In the genomic region with DNA sequence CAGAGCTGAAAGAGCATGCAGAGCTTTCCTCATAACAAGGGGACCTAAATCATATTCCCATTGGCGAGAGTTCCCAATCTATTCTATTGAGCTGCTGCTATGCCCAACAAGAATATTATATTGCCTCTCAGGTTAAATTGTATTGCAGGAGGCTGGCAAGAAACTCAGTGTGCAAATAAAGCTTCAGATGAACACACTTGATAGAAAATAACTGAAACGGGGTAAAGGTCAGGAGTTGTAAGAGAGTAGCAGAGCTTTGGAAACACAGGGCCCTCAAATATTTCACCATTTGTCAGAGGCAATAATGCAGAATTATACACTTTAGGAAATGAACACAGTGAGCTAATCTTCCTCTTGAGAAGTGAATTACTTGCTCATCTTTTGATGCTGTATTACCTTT, we compare ENCODE assay signal across 16 cellular contexts.
DNase-seq lines count a peak whose midpoint lies in the region; ATAC-seq, FAIRE-seq and TF ChIP-seq lines count a peak whose summit lies in the region.
"Had no signal": no experiment of that assay in that cellular context is flagged by ENCODE, and none has a peak within 500 bp of the region (broad histone marks: within the 10 kb centered on the region; RNA-seq: fewer than 3 reads in every experiment).

No MANE protein-coding gene starts in this region.

- no peak for TF ChIP-seq POLR2A in GM12892 (IDR thresholded peaks at IDR 0.05; ENCODE audit: low read depth, low read length)

- in situ Hi-C loops in GM13977 (cut with MboI; ENCODE audit: low pct_unique_long_range_greater_than_20kb, low sequenced_read_pairs, unreplicated experiment), result no loop called here

- no peak for FAIRE-seq in GM12892 (lab: Jason Lieb, UNC)
- FAIRE-seq: HTR-8/SVneo had no signal

- no peak for ATAC-seq in GM21576 (IDR thresholded peaks at IDR 0.05; ENCODE audit: unreplicated experiment)

- DNase-seq in NCI-H2029 treated with DMSO at 0.1 percent for 48 hours (lab: John Stamatoyannopoulos, UW) (peak; percentile 51), NCI-H2029 (lab: John Stamatoyannopoulos, UW) (no peak), NCI-H1092 treated with DMSO at 0.1 percent for 48 hours (lab: John Stamatoyannopoulos, UW) (peak; percentile 44), NCI-H2227 treated with DMSO at 0.1 percent for 48 hours (lab: John Stamatoyannopoulos, UW) (peak; percentile 91), left kidney (ENCODE audit: low read depth, low spot score) (peak; percentile 25), GM12892 (ENCODE audit: insufficient read length) (no peak), GM13977 (ENCODE audit: low spot score) (no peak)
- DNase-seq: 8988T; CD4-positive, alpha-beta memory T cell; DMS153; DMS79; GDM1; GOT3; H7 had no signal

- TF ChIP-seq CTCF in GM13977 (IDR thresholded peaks at IDR 0.05; ENCODE audit: extremely low read depth, insufficient read depth, missing control alignments), result no peak

Comparison
In these comparisons a context has a peak if more than half of its experiments do, and no peak if none do; other contexts are left out.
1. DNase-seq: peak in NCI-H2029 treated with DMSO at 0.1 percent for 48 hours (single experiment), NCI-H1092 treated with DMSO at 0.1 percent for 48 hours (single experiment), NCI-H2227 treated with DMSO at 0.1 percent for 48 hours (single experiment) and left kidney (single experiment); none in NCI-H2029 (single experiment), GM12892 (single experiment) and GM13977 (single experiment).